Comparison of ENCODE assay signal across 17 cellular contexts in genomic region chr1:60169206-60169605, GRCh38.
A peak's percentile ranks its signal among the peaks of the same experiment; 100 is the strongest.
DNase-seq lines count a peak whose midpoint lies in the region; ATAC-seq and TF ChIP-seq lines count a peak whose summit lies in the region.
"Had no signal": no experiment of that assay in that cellular context is flagged by ENCODE, and none has a peak within 500 bp of the region (broad histone marks: within the 10 kb centered on the region; RNA-seq: fewer than 3 reads in every experiment).

No MANE protein-coding gene starts in this region.

- intact Hi-C loops in upper lobe of right lung (cut with DNase I), result no loop called here

- H3K4me1 Mint-ChIP-seq in activated T-helper 17 cell treated with anti-CD3 and anti-CD28 coated beads, Interleukin-2, amount 50 U/mL, for 72 hours, result no peaks in the 10 kb centered on the region

- H3K36me3 ChIP-seq in upper lobe of right lung, result no peaks in the 10 kb centered on the region

- H3K27ac ChIP-seq in upper lobe of right lung, result no peak overlapping the region
- H3K27ac ChIP-seq: HL-60, PC-9 had no signal

- H3K4me3 Mint-ChIP-seq in activated T-helper 17 cell treated with anti-CD3 and anti-CD28 coated beads, Interleukin-2, amount 50 U/mL, for 72 hours, result no peak overlapping the region
- H3K4me3 Mint-ChIP-seq: CD4-positive, alpha-beta T cell had no signal

- H3K4me1 ChIP-seq in upper lobe of right lung, result no peaks in the 10 kb centered on the region

- H3K27me3 ChIP-seq in upper lobe of right lung, result no peaks in the 10 kb centered on the region

- no peak overlapping the region for H3K4me3 ChIP-seq in AG10803 (ENCODE audit: low read length)
- no peak overlapping the region for H3K4me3 ChIP-seq in choroid plexus epithelial cell (ENCODE audit: low read depth, low read length)
- no peak overlapping the region for H3K4me3 ChIP-seq in upper lobe of right lung
- H3K4me3 ChIP-seq: K562, PC-9 had no signal

- H3K27ac Mint-ChIP-seq in activated T-helper 17 cell treated with anti-CD3 and anti-CD28 coated beads, Interleukin-2, amount 50 U/mL, for 72 hours, result no peak overlapping the region
- H3K27ac Mint-ChIP-seq: CD4-positive, alpha-beta T cell had no signal

- peaks cover 4% of the 10 kb centered on the region for H3K27me3 Mint-ChIP-seq in activated T-helper 17 cell treated with anti-CD3 and anti-CD28 coated beads, Interleukin-2, amount 50 U/mL, for 72 hours
- H3K27me3 Mint-ChIP-seq: CD4-positive, alpha-beta T cell had no signal

- ATAC-seq in upper lobe of right lung (no peak), GM18868 (IDR thresholded peaks at IDR 0.05; ENCODE audit: unreplicated experiment) (no peak)
- no peak for ATAC-seq in activated T-helper 17 cell treated with anti-CD3 and anti-CD28 coated beads, Interleukin-2, amount 50 U/mL, for 72 hours (replicated peaks)
- ATAC-seq: K562 had no signal

- no peaks in the 10 kb centered on the region for H3K9me3 ChIP-seq in upper lobe of right lung

- DNase-seq in AG10803 (ENCODE audit: low read depth), result peak; percentile 21
- peak; percentile 63 for DNase-seq in LHCN-M2 (ENCODE audit: low read depth)
- DNase-seq in choroid plexus epithelial cell (ENCODE audit: low read depth), result peak; percentile 76
- DNase-seq in iris pigment epithelial cell (ENCODE audit: low read depth), result peak; percentile 83
- DNase-seq in upper lobe of right lung, result no peak
- DNase-seq in COR-L47 (lab: John Stamatoyannopoulos, UW), result no peak
- DNase-seq: CD4-positive, alpha-beta T cell; HCEC 1CT; NCI-H1092; NCI-H1694; NCI-H446 treated with DMSO at 0.1 percent for 48 hours; NCI-H748 treated with DMSO at 0.1 percent for 48 hours; PC-9 had no signal

- no peaks in the 10 kb centered on the region for H3K9me3 Mint-ChIP-seq in activated T-helper 17 cell treated with anti-CD3 and anti-CD28 coated beads, Interleukin-2, amount 50 U/mL, for 72 hours
- H3K9me3 Mint-ChIP-seq: CD4-positive, alpha-beta T cell had no signal

- H3K36me3 Mint-ChIP-seq in activated T-helper 17 cell treated with anti-CD3 and anti-CD28 coated beads, Interleukin-2, amount 50 U/mL, for 72 hours (ENCODE audit: low read depth), result no peaks in the 10 kb centered on the region

- TF ChIP-seq CTCF in AG10803 (conservative IDR thresholded peaks at IDR 0.05; ENCODE audit: low read length) (no peak), choroid plexus epithelial cell (conservative IDR thresholded peaks at IDR 0.05; ENCODE audit: low read depth, low read length) (no peak), upper lobe of right lung (IDR thresholded peaks at IDR 0.05) (no peak)

Comparison
In these comparisons a context has a peak if more than half of its experiments do, and no peak if none do; other contexts are left out.
1. DNase-seq: peak in AG10803 (single experiment), LHCN-M2 (single experiment), choroid plexus epithelial cell (single experiment) and iris pigment epithelial cell (single experiment); none in upper lobe of right lung (single experiment) and COR-L47 (single experiment).